In genomic region chr4:47490550-47490949, GRCh38 we compare ENCODE assay signal across 8 cellular contexts. TPM values are rescaled to one million over a fixed set of nuclear protein-coding genes. Genes with fewer than 3 reads are reported as not detected.
A peak's percentile ranks its signal among the peaks of the same experiment; 100 is the strongest.
DNase-seq lines count a peak whose midpoint lies in the region; ATAC-seq and TF ChIP-seq lines count a peak whose summit lies in the region.

No MANE protein-coding gene starts in this region.

- H3K9me2 ChIP-seq in GM23248 (ENCODE audit: insufficient read depth), result no peaks in the 10 kb centered on the region; the same call in 1 of the 2 replicates

- no peak overlapping the region for H3K27ac ChIP-seq in GM23248
- H3K27ac ChIP-seq in thyroid gland, result no peak overlapping the region

- H3K79me2 ChIP-seq in GM23248 (ENCODE audit: insufficient read depth), result peaks cover 96% of the 10 kb centered on the region

- peak in 3 of 6 experiments; percentile 15 to 42 (median 27) for TF ChIP-seq CTCF in thyroid gland (IDR thresholded peaks at IDR 0.05)

- H2AFZ ChIP-seq in GM23248, result no peak overlapping the region

- POLR2A ChIA-PET in activated naive CD8-positive, alpha-beta T cell treated with anti-CD3 and anti-CD28 coated beads, Interleukin-2, amount 10 ng/mL, durations not matched to agents 7 days and 5 days (lab: Charles Lee), result no interaction called here

- H3F3A ChIP-seq in GM23248 (ENCODE audit: insufficient read depth), result no peaks in the 10 kb centered on the region

- H3K9me3 ChIP-seq in GM23248 (ENCODE audit: low read depth) (no peaks in the 10 kb centered on the region), thyroid gland (no peaks in the 10 kb centered on the region)

- no peak overlapping the region for H3K4me3 ChIP-seq in GM23248
- no peak overlapping the region for H3K4me3 ChIP-seq in thyroid gland (replicated peaks in 1 of 3)

- H3K4me3 Mint-ChIP-seq in activated CD4-positive, alpha-beta T cell treated with anti-CD3 and anti-CD28 coated beads, Interleukin-2, amount 10 ng/mL, durations not matched to agents 24 days and 14 days, result no peak overlapping the region
- H3K4me3 Mint-ChIP-seq in activated naive CD8-positive, alpha-beta T cell treated with anti-CD3 and anti-CD28 coated beads, Interleukin-2, amount 10 ng/mL, durations not matched to agents 7 days and 5 days, result no peak overlapping the region

- peak; percentile 60 for DNase-seq in activated CD4-positive, alpha-beta T cell treated with anti-CD3 and anti-CD28 coated beads, Interleukin-2, amount 10 ng/mL, durations not matched to agents 24 days and 14 days
- DNase-seq in activated CD4-positive, alpha-beta T cell treated with anti-CD3 and anti-CD28 coated beads, Interleukin-2, amount 50 U/mL, for 1 hour, result no peak
- DNase-seq in GM23248 (peak; percentile 64), KBM-7 (peak; percentile 36), kidney tubule cell (ENCODE audit: low spot score) (peak; percentile 51), thyroid gland (no peak), NCI-H1436 (lab: John Stamatoyannopoulos, UW) (no peak)
- no peak for DNase-seq in activated naive CD8-positive, alpha-beta T cell treated with anti-CD3 and anti-CD28 coated beads, Interleukin-2, amount 10 ng/mL, durations not matched to agents 7 days and 5 days

- no peak overlapping the region for H3K4me2 ChIP-seq in GM23248 (ENCODE audit: unreplicated experiment)

- no peak overlapping the region for H3K9ac ChIP-seq in GM23248

- H3K27me3 Mint-ChIP-seq in activated CD4-positive, alpha-beta T cell treated with anti-CD3 and anti-CD28 coated beads, Interleukin-2, amount 10 ng/mL, durations not matched to agents 24 days and 14 days, result no peaks in the 10 kb centered on the region
- no peaks in the 10 kb centered on the region for H3K27me3 Mint-ChIP-seq in activated naive CD8-positive, alpha-beta T cell treated with anti-CD3 and anti-CD28 coated beads, Interleukin-2, amount 10 ng/mL, durations not matched to agents 7 days and 5 days

- H3K27me3 ChIP-seq in GM23248 (replicated peaks; ENCODE audit: insufficient read depth) (no peaks in the 10 kb centered on the region), thyroid gland (no peaks in the 10 kb centered on the region)

- in situ Hi-C loops in GM23248 (cut with MboI), result no loop called here
- in situ Hi-C loops in KBM-7 (cut with MboI; ENCODE audit: low pct_unique_long_range_greater_than_20kb, low sequenced_read_pairs), result no loop called here

- H3K9me3 Mint-ChIP-seq in activated CD4-positive, alpha-beta T cell treated with anti-CD3 and anti-CD28 coated beads, Interleukin-2, amount 10 ng/mL, durations not matched to agents 24 days and 14 days, result no peaks in the 10 kb centered on the region
- no peaks in the 10 kb centered on the region for H3K9me3 Mint-ChIP-seq in activated naive CD8-positive, alpha-beta T cell treated with anti-CD3 and anti-CD28 coated beads, Interleukin-2, amount 10 ng/mL, durations not matched to agents 7 days and 5 days

- peak; percentile 47 for ATAC-seq in activated naive CD8-positive, alpha-beta T cell treated with anti-CD3 and anti-CD28 coated beads, Interleukin-2, amount 10 ng/mL, durations not matched to agents 7 days and 5 days (ENCODE audit: low read depth)

- H3K4me1 ChIP-seq in GM23248 (ENCODE audit: insufficient read depth) (peaks cover 29% of the 10 kb centered on the region), thyroid gland (peaks cover 18 to 31% of the 10 kb centered on the region in 2 donors)

- H3K27ac Mint-ChIP-seq in activated CD4-positive, alpha-beta T cell treated with anti-CD3 and anti-CD28 coated beads, Interleukin-2, amount 10 ng/mL, durations not matched to agents 24 days and 14 days, result no peak overlapping the region
- H3K27ac Mint-ChIP-seq in activated naive CD8-positive, alpha-beta T cell treated with anti-CD3 and anti-CD28 coated beads, Interleukin-2, amount 10 ng/mL, durations not matched to agents 7 days and 5 days, result no peak overlapping the region

- intact Hi-C loops in activated CD4-positive, alpha-beta T cell treated with anti-CD3 and anti-CD28 coated beads, Interleukin-2, amount 10 ng/mL, durations not matched to agents 24 days and 14 days (cut with micrococcal nuclease), result loop anchor here (2.0 kb wide), 1 partner anchor 74 kb away; no protein-coding TSS in a partner anchor
- intact Hi-C loops in thyroid gland (cut with DNase I), result no loop called here

- peaks cover 11% of the 10 kb centered on the region for H3K4me1 Mint-ChIP-seq in activated CD4-positive, alpha-beta T cell treated with anti-CD3 and anti-CD28 coated beads, Interleukin-2, amount 10 ng/mL, durations not matched to agents 24 days and 14 days
- peaks cover 13% of the 10 kb centered on the region for H3K4me1 Mint-ChIP-seq in activated naive CD8-positive, alpha-beta T cell treated with anti-CD3 and anti-CD28 coated beads, Interleukin-2, amount 10 ng/mL, durations not matched to agents 7 days and 5 days

- TF ChIP-seq POLR2A in thyroid gland (IDR thresholded peaks at IDR 0.05), result no peak

- WGBS in GM23248 (ENCODE audit: low coverage in 1 of 2, low lambda C conversion rate in 2 of 2, missing lambda C conversion rate in 2 of 2), 2 experiments, result 75 to 78% methylated on average over 4 of the region's 4 CpGs
- WGBS in thyroid gland, 2 donors, result 79 to 81% methylated on average over 4 of the region's 4 CpGs

- no peaks in the 10 kb centered on the region for H4K20me1 ChIP-seq in GM23248 (ENCODE audit: insufficient read depth)

- H3K36me3 Mint-ChIP-seq in activated CD4-positive, alpha-beta T cell treated with anti-CD3 and anti-CD28 coated beads, Interleukin-2, amount 10 ng/mL, durations not matched to agents 24 days and 14 days (ENCODE audit: low read depth), result no peaks in the 10 kb centered on the region
- H3K36me3 Mint-ChIP-seq in activated naive CD8-positive, alpha-beta T cell treated with anti-CD3 and anti-CD28 coated beads, Interleukin-2, amount 10 ng/mL, durations not matched to agents 7 days and 5 days, result peaks cover 6% of the 10 kb centered on the region

- H3K36me3 ChIP-seq in GM23248 (ENCODE audit: low read depth), result peaks cover 19% of the 10 kb centered on the region; the same call in 1 of the 2 replicates
- H3K36me3 ChIP-seq in thyroid gland, result no peaks in the 10 kb centered on the region

RNA-seq across cellular contexts. Expression of gene ATP10D, which starts 5.5 kb away (rescaled TPM):
- 0.71 and 1.3 TPM in 2 replicates for total RNA-seq in activated CD4-positive, alpha-beta T cell treated with anti-CD3 and anti-CD28 coated beads, Interleukin-2, amount 10 ng/mL, durations not matched to agents 24 days and 14 days
- total RNA-seq in GM23248 (2014; rRNA removed; shearing (Covaris generic)), result 41.9 and 45.4 TPM in 2 replicates
- polyA plus RNA-seq in GM23248 (2016; fragmentation: Nextera tagmentation; extraction: Ambion mirVana), result 30.7 and 34.9 TPM in 2 replicates
- 10 to 100 TPM; 10.9 to 16.1 TPM for total RNA-seq in activated naive CD8-positive, alpha-beta T cell treated with anti-CD3 and anti-CD28 coated beads, Interleukin-2, amount 10 ng/mL, durations not matched to agents 7 days and 5 days
- total RNA-seq in thyroid gland, result 10 to 100 TPM; 35.3 to 55.6 (median 43.8) TPM

RNA-seq across cellular contexts. Expression of gene COMMD8, which starts 27.0 kb away (rescaled TPM):
- 17.6 and 17.8 TPM in 2 replicates for total RNA-seq in activated CD4-positive, alpha-beta T cell treated with anti-CD3 and anti-CD28 coated beads, Interleukin-2, amount 10 ng/mL, durations not matched to agents 24 days and 14 days
- 41.7 and 58.0 TPM in 2 replicates for total RNA-seq in GM23248 (2014; rRNA removed; shearing (Covaris generic))
- polyA plus RNA-seq in GM23248 (2016; fragmentation: Nextera tagmentation; extraction: Ambion mirVana), result 71.7 and 74.9 TPM in 2 replicates
- total RNA-seq in activated naive CD8-positive, alpha-beta T cell treated with anti-CD3 and anti-CD28 coated beads, Interleukin-2, amount 10 ng/mL, durations not matched to agents 7 days and 5 days, result 10 to 100 TPM; 23.4 to 24.0 TPM
- total RNA-seq in thyroid gland, result 10 to 100 TPM; 19.8 to 34.2 (median 28.5) TPM

Comparison
In these comparisons a context has a peak if more than half of its experiments do, and no peak if none do; other contexts are left out.
1. DNase-seq: peak in activated CD4-positive, alpha-beta T cell treated with anti-CD3 and anti-CD28 coated beads, Interleukin-2, amount 10 ng/mL, durations not matched to agents 24 days and 14 days (single experiment), GM23248 (single experiment), KBM-7 (single experiment) and kidney tubule cell (single experiment); none in activated CD4-positive, alpha-beta T cell treated with anti-CD3 and anti-CD28 coated beads, Interleukin-2, amount 50 U/mL, for 1 hour (single experiment), activated naive CD8-positive, alpha-beta T cell treated with anti-CD3 and anti-CD28 coated beads, Interleukin-2, amount 10 ng/mL, durations not matched to agents 7 days and 5 days (single experiment), thyroid gland (0 of 2) and NCI-H1436 (single experiment).